21 cellular contexts compared by ENCODE assay signal in the genomic region with DNA sequence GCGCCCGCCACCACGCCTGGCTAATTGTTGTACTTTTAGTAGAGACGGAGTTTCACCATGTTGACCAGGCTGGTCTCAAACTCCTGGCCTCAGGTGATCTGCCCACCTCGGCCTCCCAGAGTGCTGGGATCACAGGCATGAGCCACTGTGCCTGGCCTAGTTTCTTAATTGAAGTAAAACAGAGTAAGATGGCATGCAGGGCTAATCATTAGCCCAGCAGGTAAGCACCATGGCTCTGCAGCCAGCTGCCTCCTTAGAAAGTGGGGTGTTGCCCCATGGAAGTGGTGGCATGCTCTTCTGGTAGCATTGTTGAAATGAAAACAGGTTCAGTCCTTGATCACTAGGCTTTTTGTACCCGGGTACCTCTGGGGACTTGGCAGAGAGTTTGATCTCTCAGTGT. TPM values are rescaled to one million over a fixed set of nuclear protein-coding genes. Genes with fewer than 3 reads are reported as not detected.
A peak's percentile ranks its signal among the peaks of the same experiment; 100 is the strongest.
DNase-seq lines count a peak whose midpoint lies in the region; ATAC-seq, FAIRE-seq and TF ChIP-seq lines count a peak whose summit lies in the region.
"Had no signal": no experiment of that assay in that cellular context is flagged by ENCODE, and none has a peak within 500 bp of the region (broad histone marks: within the 10 kb centered on the region; RNA-seq: fewer than 3 reads in every experiment).

No MANE protein-coding gene starts in this region.

- H3K27me3 ChIP-seq in HepG2 (ENCODE audit: control insufficient read depth in 1 of 2, insufficient read depth in 2 of 2, low read length in 2 of 2): no peaks in the 10 kb centered on the region
- no peaks in the 10 kb centered on the region for H3K27me3 ChIP-seq in right lobe of liver
- no peaks in the 10 kb centered on the region for H3K27me3 ChIP-seq in upper lobe of right lung
- no peaks in the 10 kb centered on the region for H3K27me3 ChIP-seq in CD4-positive, alpha-beta T cell (ENCODE audit: control insufficient read depth, insufficient read depth, low read length)
- H3K27me3 ChIP-seq: BLaER1 had no signal

- BruUV-seq in HepG2 (replicated peaks; lab: Mats Ljungman, UMichigan): no TSS peak

- no peak overlapping the region for H3K4me2 ChIP-seq in HepG2 (ENCODE audit: low read depth, low read length)

- 98% methylated on average over 5 of the region's 6 CpGs for WGBS in HepG2 (ENCODE audit: low lambda C conversion rate)
- 92% methylated on average over 4 of the region's 6 CpGs for WGBS in right lobe of liver (ENCODE audit: insufficient coverage, low coverage, low lambda C conversion rate, missing lambda C conversion rate)

- ATAC-seq in HepG2 (no peak), right lobe of liver (no peak), upper lobe of right lung (peak; percentile 37), GM18909 (IDR thresholded peaks at IDR 0.05; ENCODE audit: poor library complexity, unreplicated experiment) (no peak)
- ATAC-seq in CD4-positive, alpha-beta T cell (ENCODE audit: poor library complexity): no peak
- ATAC-seq: CD8-positive, alpha-beta T cell; GM12878 had no signal

- no peaks in the 10 kb centered on the region for H3K9me3 Mint-ChIP-seq in CD4-positive, alpha-beta T cell
- H3K9me3 Mint-ChIP-seq: CD14-positive monocyte; CD8-positive, alpha-beta T cell; HFFc6; IgD-negative memory B cell had no signal

- peaks cover 43% of the 10 kb centered on the region for H3K36me3 Mint-ChIP-seq in CD4-positive, alpha-beta T cell (ENCODE audit: low read depth)

- peaks cover 81% of the 10 kb centered on the region for H3K79me2 ChIP-seq in HepG2 (ENCODE audit: insufficient read depth, low read length)

- in situ Hi-C loops in HepG2 (cut with HindIII; ENCODE audit: extremely low pct_ligation_motif_present, low pct_unique_long_range_greater_than_20kb): loop anchor here (25.0 kb wide), 1 partner anchor 788 kb away; a partner anchor contains a TSS

- no peak overlapping the region for H3K27ac Mint-ChIP-seq in CD4-positive, alpha-beta T cell
- H3K27ac Mint-ChIP-seq: CD8-positive, alpha-beta T cell; HFFc6; IgD-negative memory B cell had no signal

- no peaks in the 10 kb centered on the region for H3K27me3 Mint-ChIP-seq in CD4-positive, alpha-beta T cell
- H3K27me3 Mint-ChIP-seq: IgD-negative memory B cell had no signal

- TF ChIP-seq EP300 in HepG2 (IDR thresholded peaks at IDR 0.05; ENCODE audit: low read depth in 2 of 2, low read length in 2 of 2) (no peak), HepG2 (CRISPR knock-in tag; IDR thresholded peaks at IDR 0.05; ENCODE audit: borderline replicate concordance) (no peak)

- H3K4me3 ChIP-seq in HepG2 (replicated peaks in 1 of 3; ENCODE audit: insufficient read depth in 1 of 3, low read depth in 2 of 3, low read length in 3 of 3): no peak overlapping the region
- no peak overlapping the region for H3K4me3 ChIP-seq in right lobe of liver
- no peak overlapping the region for H3K4me3 ChIP-seq in upper lobe of right lung
- H3K4me3 ChIP-seq: BLaER1, GM12878 had no signal

- CTCF ChIA-PET in HepG2 (lab: Yijun Ruan, JAX; ENCODE audit: low intra/inter-chr PET ratio, low total read pairs): no interaction called here
- CTCF ChIA-PET in CD4-positive, alpha-beta T cell (lab: Charles Lee): no interaction called here

- H3K36me3 ChIP-seq in HepG2 (replicated peaks in 1 of 2; ENCODE audit: control insufficient read depth in 1 of 2, insufficient read depth in 2 of 2, low read length in 2 of 2): peaks cover 14 to 36% of the 10 kb centered on the region in 2 experiments
- peaks cover 0 to 25% (median 3%) of the 10 kb centered on the region in 4 donors for H3K36me3 ChIP-seq in right lobe of liver
- peaks cover 36% of the 10 kb centered on the region for H3K36me3 ChIP-seq in upper lobe of right lung

- POLR2A ChIA-PET in HepG2 (lab: Yijun Ruan, JAX): no interaction called here
- POLR2A ChIA-PET in CD4-positive, alpha-beta T cell (lab: Charles Lee): no interaction called here

- H3K27ac ChIP-seq in HepG2 (ENCODE audit: extremely low read length, insufficient read depth, low read length): peak overlapping the region; percentile 16
- H3K27ac ChIP-seq in right lobe of liver: no peak overlapping the region
- H3K27ac ChIP-seq in upper lobe of right lung: no peak overlapping the region
- H3K27ac ChIP-seq in CD4-positive, alpha-beta T cell (ENCODE audit: low read depth, low read length): no peak overlapping the region
- H3K27ac ChIP-seq: BLaER1, HL-60 had no signal

- peaks cover 73% of the 10 kb centered on the region for H3K4me1 ChIP-seq in HepG2 (ENCODE audit: insufficient read depth, low read length)
- peaks cover 0 to 8% (median 0%) of the 10 kb centered on the region in 4 donors for H3K4me1 ChIP-seq in right lobe of liver
- H3K4me1 ChIP-seq in upper lobe of right lung: peaks cover 4% of the 10 kb centered on the region

- H3K9ac ChIP-seq in HepG2 (ENCODE audit: insufficient read depth, low read depth, low read length): no peak overlapping the region
- H3K9ac ChIP-seq: BLaER1 had no signal

- no peak for TF ChIP-seq CTCF in HepG2 (CRISPR knock-in tag; IDR thresholded peaks at IDR 0.05)
- no peak for TF ChIP-seq CTCF in right lobe of liver (IDR thresholded peaks at IDR 0.05)
- no peak for TF ChIP-seq CTCF in upper lobe of right lung (IDR thresholded peaks at IDR 0.05)
- TF ChIP-seq CTCF in CD4-positive, alpha-beta T cell (IDR thresholded peaks at IDR 0.05): no peak

- H3K4me1 Mint-ChIP-seq in CD4-positive, alpha-beta T cell (ENCODE audit: low read depth): peaks cover 14% of the 10 kb centered on the region
- H3K4me1 Mint-ChIP-seq: CD14-positive monocyte had no signal

- TF ChIP-seq RAD21 in HepG2 (CRISPR knock-in tag; IDR thresholded peaks at IDR 0.05): no peak

- intact Hi-C loops in HepG2 (cut with micrococcal nuclease; ENCODE audit: unreplicated experiment) (loop anchor here (5.0 kb wide), 2 partner anchors 37 to 103 kb away; a partner anchor contains a TSS), right lobe of liver (cut with DNase I) (no loop called here), upper lobe of right lung (cut with DNase I) (no loop called here)
- intact Hi-C loops in CD4-positive, alpha-beta T cell (cut with DNase I, micrococcal nuclease): no loop called here

- H3K4me3 Mint-ChIP-seq in CD4-positive, alpha-beta T cell: no peak overlapping the region
- H3K4me3 Mint-ChIP-seq: CD14-positive monocyte; CD8-positive, alpha-beta T cell; HFFc6; IgD-negative memory B cell had no signal

- H2AFZ ChIP-seq in HepG2 (ENCODE audit: low read length): no peak overlapping the region

- no peak for TF ChIP-seq POLR2A in HepG2 (IDR thresholded peaks at IDR 0.05; ENCODE audit: insufficient read depth in 1 of 2, low read depth in 2 of 2, low read length in 2 of 2)
- TF ChIP-seq POLR2A in right lobe of liver (IDR thresholded peaks at IDR 0.05): no peak

- H3K9me3 ChIP-seq in HepG2 (ENCODE audit: low read length) (no peaks in the 10 kb centered on the region), right lobe of liver (no peaks in the 10 kb centered on the region), upper lobe of right lung (no peaks in the 10 kb centered on the region)
- H3K9me3 ChIP-seq in CD4-positive, alpha-beta T cell (ENCODE audit: control insufficient read depth, low read length): no peaks in the 10 kb centered on the region
- H3K9me3 ChIP-seq: BLaER1 had no signal

- no peak for FAIRE-seq in HepG2 (lab: Jason Lieb, UNC)
- FAIRE-seq: GM12878 had no signal

- DNase-seq in HepG2 (ENCODE audit: low spot score) (no peak), right lobe of liver (no peak), kidney tubule cell (ENCODE audit: low spot score) (peak; percentile 28), renal cortical epithelial cell (ENCODE audit: low read depth) (peak; percentile 36), upper lobe of right lung (peak; percentile 57), DMS53 (lab: John Stamatoyannopoulos, UW) (no peak)
- DNase-seq in CD4-positive, alpha-beta T cell: no peak
- DNase-seq: 8988T; Calu3; CD8-positive, alpha-beta T cell; DND-41; EL; HCEC 1CT; HFFc6; KBM-7 had no signal

- H4K20me1 ChIP-seq in HepG2 (ENCODE audit: insufficient read depth, low read length): 0 out of 2 replicates have a peak, but pooled peaks cover 4% of the 10 kb centered on the region

RNA-seq across cellular contexts. Expression of a gene that starts 12.4 kb away (rescaled TPM):
- total RNA-seq in HepG2 (2016; rRNA removed; fragmentation: Illumina TruSeq; extraction: Trizol) (95.5 and 96.3 TPM in 2 replicates), right lobe of liver (10 to 100 TPM; 20.6 to 49.8 (median 39.3) TPM), renal cortical epithelial cell (53.0 and 106 TPM in 2 replicates), upper lobe of right lung (72.0 TPM)
- 36.7 and 38.3 TPM in 2 replicates for total RNA-seq in HepG2 (2016; cell fraction: cytosol; rRNA removed; fragmentation: Illumina TruSeq; extraction: Trizol; ENCODE audit: low read depth)
- total RNA-seq in HepG2 (2016; cell fraction: insoluble cytoplasmic fraction; rRNA removed; fragmentation: Illumina TruSeq; extraction: Trizol): 89.4 and 100 TPM in 2 replicates
- 29.3 and 29.5 TPM in 2 replicates for total RNA-seq in HepG2 (2016; cell fraction: membrane; rRNA removed; fragmentation: Illumina TruSeq; extraction: Trizol)
- total RNA-seq in HepG2 (2016; cell fraction: nucleus; rRNA removed; fragmentation: Illumina TruSeq; extraction: Trizol): 81.6 and 83.5 TPM in 2 replicates
- polyA plus RNA-seq in HepG2 (2011; rRNA removed): 239 and 300 TPM in 2 replicates
- 143 and 145 TPM in 2 replicates for polyA plus RNA-seq in HepG2 (2011; cell fraction: cytosol; rRNA removed)
- 1,044 and 1,316 TPM in 2 replicates for polyA plus RNA-seq in HepG2 (2011; cell fraction: nucleus; rRNA removed)
- polyA plus RNA-seq in HepG2 (2012): 190 and 212 TPM in 2 replicates
- 14.7 and 15.7 TPM in 2 replicates for polyA plus RNA-seq in HepG2 (2016; cell fraction: cytosol; fragmentation: Illumina TruSeq; extraction: Trizol; ENCODE audit: low read depth)
- 75.1 and 104 TPM in 2 replicates for polyA plus RNA-seq in HepG2 (2016; cell fraction: insoluble cytoplasmic fraction; fragmentation: Illumina TruSeq; extraction: Trizol; ENCODE audit: low read depth)
- polyA plus RNA-seq in HepG2 (2016; cell fraction: membrane; fragmentation: Illumina TruSeq; extraction: Trizol; ENCODE audit: low read depth): 19.2 and 21.6 TPM in 2 replicates
- polyA plus RNA-seq in HepG2 (2016; cell fraction: nucleus; fragmentation: Illumina TruSeq; extraction: Trizol; ENCODE audit: insufficient read depth, low read depth): 244 TPM in 2 replicates
- polyA minus RNA-seq in HepG2 (2011; rRNA and poly(A)+ RNA removed; ENCODE audit: low replicate concordance): 85.8 and 275 TPM in 2 replicates
- 75.1 and 78.1 TPM in 2 replicates for polyA minus RNA-seq in HepG2 (2011; cell fraction: cytosol; rRNA and poly(A)+ RNA removed)
- polyA minus RNA-seq in HepG2 (2011; cell fraction: nucleus; rRNA and poly(A)+ RNA removed): 203 and 244 TPM in 2 replicates
- total RNA-seq in CD4-positive, alpha-beta T cell: 10 to 100 TPM; 86.5 to 89.4 TPM

RNA-seq across cellular contexts. Expression of a gene that starts 13.0 kb away (rescaled TPM):
- total RNA-seq in HepG2 (2016; rRNA removed; fragmentation: Illumina TruSeq; extraction: Trizol) (68.2 and 75.7 TPM in 2 replicates), right lobe of liver (10 to 100 TPM; 22.1 to 39.2 (median 25.0) TPM), renal cortical epithelial cell (35.1 and 39.2 TPM in 2 replicates), upper lobe of right lung (46.1 TPM)
- total RNA-seq in HepG2 (2016; cell fraction: cytosol; rRNA removed; fragmentation: Illumina TruSeq; extraction: Trizol; ENCODE audit: low read depth): 133 and 143 TPM in 2 replicates
- total RNA-seq in HepG2 (2016; cell fraction: insoluble cytoplasmic fraction; rRNA removed; fragmentation: Illumina TruSeq; extraction: Trizol): 59.6 and 76.6 TPM in 2 replicates
- 167 and 184 TPM in 2 replicates for total RNA-seq in HepG2 (2016; cell fraction: membrane; rRNA removed; fragmentation: Illumina TruSeq; extraction: Trizol)
- 30.7 and 35.8 TPM in 2 replicates for total RNA-seq in HepG2 (2016; cell fraction: nucleus; rRNA removed; fragmentation: Illumina TruSeq; extraction: Trizol)
- polyA plus RNA-seq in HepG2 (2011; rRNA removed): 59.7 and 70.2 TPM in 2 replicates
- 54.6 and 83.4 TPM in 2 replicates for polyA plus RNA-seq in HepG2 (2011; cell fraction: cytosol; rRNA removed)
- 44.5 and 45.2 TPM in 2 replicates for polyA plus RNA-seq in HepG2 (2011; cell fraction: nucleus; rRNA removed)
- 52.8 and 71.5 TPM in 2 replicates for polyA plus RNA-seq in HepG2 (2012)
- 151 and 156 TPM in 2 replicates for polyA plus RNA-seq in HepG2 (2016; cell fraction: cytosol; fragmentation: Illumina TruSeq; extraction: Trizol; ENCODE audit: low read depth)
- polyA plus RNA-seq in HepG2 (2016; cell fraction: insoluble cytoplasmic fraction; fragmentation: Illumina TruSeq; extraction: Trizol; ENCODE audit: low read depth): 70.7 and 84.7 TPM in 2 replicates
- 183 and 195 TPM in 2 replicates for polyA plus RNA-seq in HepG2 (2016; cell fraction: membrane; fragmentation: Illumina TruSeq; extraction: Trizol; ENCODE audit: low read depth)
- polyA plus RNA-seq in HepG2 (2016; cell fraction: nucleus; fragmentation: Illumina TruSeq; extraction: Trizol; ENCODE audit: insufficient read depth, low read depth): 54.6 and 58.8 TPM in 2 replicates
- polyA minus RNA-seq in HepG2 (2011; rRNA and poly(A)+ RNA removed; ENCODE audit: low replicate concordance): 38.3 and 105 TPM in 2 replicates
- polyA minus RNA-seq in HepG2 (2011; cell fraction: cytosol; rRNA and poly(A)+ RNA removed): 40.5 and 45.2 TPM in 2 replicates
- polyA minus RNA-seq in HepG2 (2011; cell fraction: nucleus; rRNA and poly(A)+ RNA removed): 18.9 and 20.6 TPM in 2 replicates
- total RNA-seq in CD4-positive, alpha-beta T cell: 10 to 100 TPM; 27.5 to 31.4 TPM

RNA-seq across cellular contexts. Expression of a gene that starts 36.7 kb away (rescaled TPM):
- total RNA-seq in HepG2 (2016; rRNA removed; fragmentation: Illumina TruSeq; extraction: Trizol) (124 and 134 TPM in 2 replicates), right lobe of liver (10 to 100 TPM in 5 of 6 experiments, 1 to 10 TPM in 1; 9.9 to 21.5 (median 10.4) TPM), renal cortical epithelial cell (12.2 and 47.4 TPM in 2 replicates), upper lobe of right lung (14.9 TPM)
- total RNA-seq in HepG2 (2016; cell fraction: cytosol; rRNA removed; fragmentation: Illumina TruSeq; extraction: Trizol; ENCODE audit: low read depth): 63.0 and 77.3 TPM in 2 replicates
- total RNA-seq in HepG2 (2016; cell fraction: insoluble cytoplasmic fraction; rRNA removed; fragmentation: Illumina TruSeq; extraction: Trizol): 125 and 130 TPM in 2 replicates
- 99.9 and 116 TPM in 2 replicates for total RNA-seq in HepG2 (2016; cell fraction: membrane; rRNA removed; fragmentation: Illumina TruSeq; extraction: Trizol)
- 56.0 and 67.3 TPM in 2 replicates for total RNA-seq in HepG2 (2016; cell fraction: nucleus; rRNA removed; fragmentation: Illumina TruSeq; extraction: Trizol)
- 39.5 and 57.5 TPM in 2 replicates for polyA plus RNA-seq in HepG2 (2011; rRNA removed)
- polyA plus RNA-seq in HepG2 (2011; cell fraction: cytosol; rRNA removed): 30.6 and 53.2 TPM in 2 replicates
- polyA plus RNA-seq in HepG2 (2011; cell fraction: nucleus; rRNA removed): 36.9 and 39.6 TPM in 2 replicates
- 29.8 and 41.3 TPM in 2 replicates for polyA plus RNA-seq in HepG2 (2012)
- polyA plus RNA-seq in HepG2 (2016; cell fraction: cytosol; fragmentation: Illumina TruSeq; extraction: Trizol; ENCODE audit: low read depth): 57.1 and 73.3 TPM in 2 replicates
- polyA plus RNA-seq in HepG2 (2016; cell fraction: insoluble cytoplasmic fraction; fragmentation: Illumina TruSeq; extraction: Trizol; ENCODE audit: low read depth): 98.3 and 102 TPM in 2 replicates
- polyA plus RNA-seq in HepG2 (2016; cell fraction: membrane; fragmentation: Illumina TruSeq; extraction: Trizol; ENCODE audit: low read depth): 74.9 and 82.8 TPM in 2 replicates
- polyA plus RNA-seq in HepG2 (2016; cell fraction: nucleus; fragmentation: Illumina TruSeq; extraction: Trizol; ENCODE audit: insufficient read depth, low read depth): 101 and 105 TPM in 2 replicates
- polyA minus RNA-seq in HepG2 (2011; rRNA and poly(A)+ RNA removed; ENCODE audit: low replicate concordance): 26.4 and 34.1 TPM in 2 replicates
- polyA minus RNA-seq in HepG2 (2011; cell fraction: cytosol; rRNA and poly(A)+ RNA removed): 11.1 and 15.5 TPM in 2 replicates
- polyA minus RNA-seq in HepG2 (2011; cell fraction: nucleus; rRNA and poly(A)+ RNA removed): 13.2 and 17.9 TPM in 2 replicates
- total RNA-seq in CD4-positive, alpha-beta T cell: 1 to 10 TPM; 4.8 to 6.0 TPM

RNA-seq across cellular contexts. Expression of a gene that starts 51.9 kb away (rescaled TPM):
- 56.7 and 61.9 TPM in 2 replicates for total RNA-seq in HepG2 (2016; rRNA removed; fragmentation: Illumina TruSeq; extraction: Trizol)
- total RNA-seq in HepG2 (2016; cell fraction: cytosol; rRNA removed; fragmentation: Illumina TruSeq; extraction: Trizol; ENCODE audit: low read depth): 33.4 and 40.8 TPM in 2 replicates
- 56.8 and 63.9 TPM in 2 replicates for total RNA-seq in HepG2 (2016; cell fraction: insoluble cytoplasmic fraction; rRNA removed; fragmentation: Illumina TruSeq; extraction: Trizol)
- 47.0 and 50.8 TPM in 2 replicates for total RNA-seq in HepG2 (2016; cell fraction: membrane; rRNA removed; fragmentation: Illumina TruSeq; extraction: Trizol)
- total RNA-seq in HepG2 (2016; cell fraction: nucleus; rRNA removed; fragmentation: Illumina TruSeq; extraction: Trizol): 51.6 and 62.1 TPM in 2 replicates
- polyA plus RNA-seq in HepG2 (2011; rRNA removed): 71.9 and 86.9 TPM in 2 replicates
- 79.8 and 81.8 TPM in 2 replicates for polyA plus RNA-seq in HepG2 (2011; cell fraction: cytosol; rRNA removed)
- polyA plus RNA-seq in HepG2 (2011; cell fraction: nucleus; rRNA removed): 137 and 149 TPM in 2 replicates
- polyA plus RNA-seq in HepG2 (2012): 47.2 and 55.2 TPM in 2 replicates
- 25.6 and 28.6 TPM in 2 replicates for polyA plus RNA-seq in HepG2 (2016; cell fraction: cytosol; fragmentation: Illumina TruSeq; extraction: Trizol; ENCODE audit: low read depth)
- 56.0 and 56.2 TPM in 2 replicates for polyA plus RNA-seq in HepG2 (2016; cell fraction: insoluble cytoplasmic fraction; fragmentation: Illumina TruSeq; extraction: Trizol; ENCODE audit: low read depth)
- polyA plus RNA-seq in HepG2 (2016; cell fraction: membrane; fragmentation: Illumina TruSeq; extraction: Trizol; ENCODE audit: low read depth): 51.0 and 51.1 TPM in 2 replicates
- polyA plus RNA-seq in HepG2 (2016; cell fraction: nucleus; fragmentation: Illumina TruSeq; extraction: Trizol; ENCODE audit: insufficient read depth, low read depth): 128 and 130 TPM in 2 replicates
- 31.8 and 64.1 TPM in 2 replicates for polyA minus RNA-seq in HepG2 (2011; rRNA and poly(A)+ RNA removed; ENCODE audit: low replicate concordance)
- 18.9 and 34.5 TPM in 2 replicates for polyA minus RNA-seq in HepG2 (2011; cell fraction: cytosol; rRNA and poly(A)+ RNA removed)
- 55.4 and 70.4 TPM in 2 replicates for polyA minus RNA-seq in HepG2 (2011; cell fraction: nucleus; rRNA and poly(A)+ RNA removed)
- 10 to 100 TPM in 5 of 6 experiments, 1 to 10 TPM in 1; 8.2 to 20.3 (median 13.0) TPM for total RNA-seq in right lobe of liver
- total RNA-seq in renal cortical epithelial cell: 15.1 and 22.7 TPM in 2 replicates
- total RNA-seq in upper lobe of right lung: 36.5 TPM
- 10 to 100 TPM; 51.2 to 51.3 TPM for total RNA-seq in CD4-positive, alpha-beta T cell

Comparison
In these comparisons a context has a peak if more than half of its experiments do, and no peak if none do; other contexts are left out.
1. DNase-seq: peak in kidney tubule cell (single experiment), renal cortical epithelial cell (single experiment) and upper lobe of right lung (single experiment); none in HepG2 (single experiment), right lobe of liver (0 of 3), DMS53 (single experiment) and CD4-positive, alpha-beta T cell (0 of 10).